ENCODE assay signal across 19 cellular contexts in the genomic region with DNA sequence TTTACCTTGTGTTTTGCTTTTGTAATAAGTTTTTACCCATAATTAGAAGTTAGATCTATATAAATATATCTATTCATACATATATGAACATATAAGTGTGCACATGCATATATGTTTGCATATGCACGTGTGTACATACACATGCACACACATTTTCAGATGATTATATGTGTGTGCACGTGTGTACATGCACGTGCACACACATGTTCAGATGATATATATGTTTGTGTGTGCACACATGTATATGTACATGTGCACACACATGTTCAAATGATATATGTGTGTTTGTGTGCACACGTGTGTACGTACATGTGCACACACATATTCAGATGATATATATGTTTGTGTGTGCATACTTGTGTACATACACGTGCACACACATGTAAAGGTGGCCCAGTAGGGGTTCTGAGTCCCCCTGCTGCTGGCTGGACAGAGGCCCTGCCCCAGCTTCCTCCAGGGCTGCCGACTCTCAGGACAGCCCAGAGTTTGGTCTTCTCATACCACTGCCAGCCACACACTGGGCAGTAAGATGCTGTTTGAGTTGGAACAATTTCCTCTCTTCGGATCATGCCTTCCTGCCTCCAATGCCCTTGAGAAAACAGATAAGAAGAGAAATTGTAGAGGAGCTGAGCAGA.
DNase-seq lines count a peak whose midpoint lies in the region; ATAC-seq, FAIRE-seq and TF ChIP-seq lines count a peak whose summit lies in the region.
"Had no signal": no experiment of that assay in that cellular context is flagged by ENCODE, and none has a peak within 500 bp of the region (broad histone marks: within the 10 kb centered on the region; RNA-seq: fewer than 3 reads in every experiment).

No MANE protein-coding gene starts in this region.

- H3K4me2 ChIP-seq in HepG2 (ENCODE audit: low read depth, low read length) = no peak overlapping the region

- no peak for DNase-seq in HepG2 (ENCODE audit: low spot score)
- no peak for DNase-seq in right lobe of liver
- peak; percentile 55 for DNase-seq in esophagus muscularis mucosa (ENCODE audit: extremely low spot score)
- peak; percentile 68 for DNase-seq in mesenteric fat pad (ENCODE audit: low spot score)
- DNase-seq in urothelium cell line (ENCODE audit: low spot score) = no peak
- DNase-seq in HUDEP-2 (lab: John Stamatoyannopoulos, UW; ENCODE audit: unreplicated experiment in 76 of 76) = no peak
- no peak for DNase-seq in HCEC 1CT
- DNase-seq: C1 segment of cervical spinal cord; Calu3; CD4-positive, alpha-beta memory T cell; COR-L47; DMS53; DMS79 treated with DMSO at 0.1 percent for 48 hours; GF-D8; GOT3 had no signal

- H3K4me3 ChIP-seq in HepG2 (replicated peaks in 1 of 3; ENCODE audit: insufficient read depth in 1 of 3, low read depth in 2 of 3, low read length in 3 of 3) (no peak overlapping the region), right lobe of liver (no peak overlapping the region), esophagus muscularis mucosa (no peak overlapping the region)

- in situ Hi-C loops in HepG2 (cut with HindIII; ENCODE audit: extremely low pct_ligation_motif_present, low pct_unique_long_range_greater_than_20kb) = no loop called here

- H3K9ac ChIP-seq in HepG2 (ENCODE audit: insufficient read depth, low read depth, low read length) = no peak overlapping the region

- H4K20me1 ChIP-seq in HepG2 (ENCODE audit: insufficient read depth, low read length) = no peaks in the 10 kb centered on the region

- ATAC-seq in HepG2 = no peak
- ATAC-seq in right lobe of liver = no peak
- ATAC-seq in HG02973 (IDR thresholded peaks at IDR 0.05; ENCODE audit: unreplicated experiment) = no peak
- ATAC-seq: HCT116 had no signal

- TF ChIP-seq POLR2A in HepG2 (IDR thresholded peaks at IDR 0.05; ENCODE audit: insufficient read depth in 1 of 2, low read depth in 2 of 2, low read length in 2 of 2) = no peak
- TF ChIP-seq POLR2A in right lobe of liver (IDR thresholded peaks at IDR 0.05) = no peak
- TF ChIP-seq POLR2A in esophagus muscularis mucosa (IDR thresholded peaks at IDR 0.05; ENCODE audit: low read depth) = no peak

- H3K27me3 ChIP-seq in HepG2 (ENCODE audit: control insufficient read depth in 1 of 2, insufficient read depth in 2 of 2, low read length in 2 of 2) (peaks cover 3 to 21% of the 10 kb centered on the region in 2 experiments; a peak in 4 of 5 replicates), right lobe of liver (no peaks in the 10 kb centered on the region), esophagus muscularis mucosa (peaks cover 0 to 61% (median 0%) of the 10 kb centered on the region in 4 donors)

- TF ChIP-seq RAD21 in HepG2 (CRISPR knock-in tag; IDR thresholded peaks at IDR 0.05) = no peak

- POLR2A ChIA-PET in HepG2 (lab: Yijun Ruan, JAX) = no interaction called here

- TF ChIP-seq EP300 in HepG2 (IDR thresholded peaks at IDR 0.05; ENCODE audit: low read depth in 2 of 2, low read length in 2 of 2) (no peak), HepG2 (CRISPR knock-in tag; IDR thresholded peaks at IDR 0.05; ENCODE audit: borderline replicate concordance) (no peak), esophagus muscularis mucosa (IDR thresholded peaks at IDR 0.05) (no peak)

- H3K9me3 ChIP-seq in HepG2 (ENCODE audit: low read length) (no peaks in the 10 kb centered on the region), right lobe of liver (no peaks in the 10 kb centered on the region), esophagus muscularis mucosa (no peaks in the 10 kb centered on the region)

- no peak overlapping the region for H2AFZ ChIP-seq in HepG2 (ENCODE audit: low read length)

- no peak overlapping the region for H3K27ac ChIP-seq in HepG2 (ENCODE audit: extremely low read length, insufficient read depth, low read length)
- H3K27ac ChIP-seq in right lobe of liver = no peak overlapping the region
- no peak overlapping the region for H3K27ac ChIP-seq in esophagus muscularis mucosa (replicated peaks in 1 of 4)

- TF ChIP-seq CTCF in HepG2 (CRISPR knock-in tag; IDR thresholded peaks at IDR 0.05) (no peak), right lobe of liver (IDR thresholded peaks at IDR 0.05) (no peak), esophagus muscularis mucosa (IDR thresholded peaks at IDR 0.05) (no peak)

- CTCF ChIA-PET in HepG2 (lab: Yijun Ruan, JAX; ENCODE audit: low intra/inter-chr PET ratio, low total read pairs) = no interaction called here

- H3K4me1 ChIP-seq in HepG2 (ENCODE audit: insufficient read depth, low read length) = no peaks in the 10 kb centered on the region
- H3K4me1 ChIP-seq in right lobe of liver = no peaks in the 10 kb centered on the region
- no peaks in the 10 kb centered on the region for H3K4me1 ChIP-seq in esophagus muscularis mucosa

- intact Hi-C loops in HepG2 (cut with micrococcal nuclease; ENCODE audit: unreplicated experiment) = no loop called here
- intact Hi-C loops in right lobe of liver (cut with DNase I) = no loop called here
- intact Hi-C loops in esophagus muscularis mucosa (cut with DNase I) = no loop called here

- no peak for FAIRE-seq in HepG2 (lab: Jason Lieb, UNC)
- peak; percentile 44 for FAIRE-seq in urothelium cell line (lab: Jason Lieb, UNC)
- FAIRE-seq: GM12891, GM18507 had no signal

- 20% methylated on average over 8 of the region's 8 CpGs for WGBS in HepG2 (ENCODE audit: low lambda C conversion rate)
- whole genome bisulfite sequencing in right lobe of liver (ENCODE audit: insufficient coverage, low coverage, low lambda C conversion rate, missing lambda C conversion rate) = 48% methylated on average over 5 of the region's 8 CpGs
- 68% methylated on average over 8 of the region's 8 CpGs for WGBS in esophagus muscularis mucosa

- no peaks in the 10 kb centered on the region for H3K79me2 ChIP-seq in HepG2 (ENCODE audit: insufficient read depth, low read length)

- no TSS peak for BruUV-seq in HepG2 (replicated peaks; lab: Mats Ljungman, UMichigan)

- H3K36me3 ChIP-seq in HepG2 (replicated peaks in 1 of 2; ENCODE audit: control insufficient read depth in 1 of 2, insufficient read depth in 2 of 2, low read length in 2 of 2) (no peaks in the 10 kb centered on the region), right lobe of liver (no peaks in the 10 kb centered on the region), esophagus muscularis mucosa (no peaks in the 10 kb centered on the region)

TF ChIP-seq in HepG2, 621 proteins besides CTCF, POLR2A, EP300 and RAD21:
- no peak for TF ChIP-seq MZF1 (CRISPR knock-in tag; IDR thresholded peaks at IDR 0.05; ENCODE audit: borderline replicate concordance)
- TF ChIP-seq, protein P1, sequence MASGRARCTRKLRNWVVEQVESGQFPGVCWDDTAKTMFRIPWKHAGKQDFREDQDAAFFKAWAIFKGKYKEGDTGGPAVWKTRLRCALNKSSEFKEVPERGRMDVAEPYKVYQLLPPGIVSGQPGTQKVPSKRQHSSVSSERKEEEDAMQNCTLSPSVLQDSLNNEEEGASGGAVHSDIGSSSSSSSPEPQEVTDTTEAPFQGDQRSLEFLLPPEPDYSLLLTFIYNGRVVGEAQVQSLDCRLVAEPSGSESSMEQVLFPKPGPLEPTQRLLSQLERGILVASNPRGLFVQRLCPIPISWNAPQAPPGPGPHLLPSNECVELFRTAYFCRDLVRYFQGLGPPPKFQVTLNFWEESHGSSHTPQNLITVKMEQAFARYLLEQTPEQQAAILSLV (CRISPR knock-in tag; IDR thresholded peaks at IDR 0.05; ENCODE audit: borderline replicate concordance) = no peak
- TF ChIP-seq MNT (IDR thresholded peaks at IDR 0.05) = peak; percentile 95
TF ChIP-seq in HepG2: peak in this region for 1.

Comparison
In these comparisons a context has a peak if more than half of its experiments do, and no peak if none do; other contexts are left out.
1. DNase-seq: peak in esophagus muscularis mucosa (single experiment) and mesenteric fat pad (single experiment); none in HepG2 (single experiment), right lobe of liver (0 of 3), urothelium cell line (single experiment), HUDEP-2 (0 of 76) and HCEC 1CT (single experiment).